8 cellular contexts compared by ENCODE assay signal in the genomic region with DNA sequence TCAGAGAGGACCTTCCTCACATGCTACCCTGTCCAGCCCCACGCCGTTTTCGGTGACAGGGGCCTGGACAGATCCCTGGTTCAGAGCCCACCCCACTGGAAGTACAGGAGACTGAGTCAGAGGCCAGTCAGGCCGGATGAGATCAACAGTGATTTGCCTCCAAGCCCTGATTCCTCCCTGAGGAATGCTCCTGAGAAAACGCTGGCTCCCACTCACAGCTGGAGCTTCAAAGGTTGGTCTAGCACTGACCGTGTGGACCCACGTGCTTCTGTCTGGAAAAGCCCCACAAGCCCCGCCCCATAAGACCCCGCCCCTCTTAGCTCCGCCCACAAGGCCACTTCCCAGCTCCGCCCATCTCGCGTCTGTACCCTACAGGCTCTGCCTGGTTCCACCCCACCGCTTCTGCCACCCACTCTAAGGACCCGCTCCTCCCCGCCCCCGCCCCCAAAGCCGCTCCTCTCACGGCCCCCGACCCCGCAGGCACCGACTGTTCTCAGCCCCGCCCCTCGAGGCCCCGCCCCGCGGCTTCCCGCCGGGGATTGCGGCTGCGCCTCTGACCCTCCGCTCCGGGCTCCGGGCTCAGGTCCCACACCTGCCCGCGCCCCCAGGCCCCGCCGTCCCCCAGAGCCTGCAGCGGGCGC.
DNase-seq lines count a peak whose midpoint lies in the region; ATAC-seq and TF ChIP-seq lines count a peak whose summit lies in the region.

No MANE protein-coding gene starts in this region.

- no peaks in the 10 kb centered on the region for H3K36me3 ChIP-seq in brain microvascular endothelial cell (replicated peaks)

- in situ Hi-C loops in brain microvascular endothelial cell (cut with HindIII; ENCODE audit: low pct_ligation_motif_present, low sequenced_read_pairs), result no loop called here

- H3K4me3 ChIP-seq in brain microvascular endothelial cell (ENCODE audit: low read depth, low read length), result no peak overlapping the region

- TF ChIP-seq CTCF in brain microvascular endothelial cell (IDR thresholded peaks at IDR 0.05; ENCODE audit: low read depth, low read length, missing control alignments), result no peak

- ATAC-seq in GM18870 (IDR thresholded peaks at IDR 0.05; ENCODE audit: unreplicated experiment) (no peak), GM19035 (IDR thresholded peaks at IDR 0.05; ENCODE audit: unreplicated experiment) (no peak), GM19463 (IDR thresholded peaks at IDR 0.05; ENCODE audit: unreplicated experiment) (no peak)

- DNase-seq in ELF-1 (ENCODE audit: low read depth, low spot score), result peak; percentile 64
- peak; percentile 32 to 34 for DNase-seq in NCI-H1930 (lab: John Stamatoyannopoulos, UW)
- peak; percentile 27 for DNase-seq in brain microvascular endothelial cell
- DNase-seq in non-pigmented ciliary epithelial cell (ENCODE audit: low read depth), result peak; percentile 56
- no peak for DNase-seq in DMS153 treated with DMSO at 0.1 percent for 48 hours (lab: John Stamatoyannopoulos, UW; ENCODE audit: unreplicated experiment)

- H3K27me3 ChIP-seq in brain microvascular endothelial cell (replicated peaks), result peaks cover 10% of the 10 kb centered on the region

- H3K27ac ChIP-seq in brain microvascular endothelial cell, result no peak overlapping the region
